ENCODE assay signal across 8 cellular contexts in genomic region chr4:55345980-55346850, GRCh38. TPM values are rescaled to one million over a fixed set of nuclear protein-coding genes. Genes with fewer than 3 reads are reported as not detected.
DNase-seq lines count a peak whose midpoint lies in the region; ATAC-seq lines count a peak whose summit lies in the region.

Gene SRD5A3 (plus strand): TSS chr4:55346242. CDS start chr4:55346337, 95 bp downstream.

- peak within 1 kb of the TSS; percentile 74 for H3K4me3 ChIP-seq in CD8-positive, alpha-beta memory T cell (ENCODE audit: low read length)

- H3K27ac Mint-ChIP-seq in CD8-positive, alpha-beta memory T cell: peak within 1 kb of the TSS; percentile 80 to 94 (median 90)
- H3K27ac Mint-ChIP-seq in activated CD8-positive, alpha-beta T cell treated with anti-CD3 and anti-CD28 coated beads, Interleukin-2, amount 10 ng/mL, durations not matched to agents 7 days and 5 days: peak within 1 kb of the TSS; percentile 88

- H3K9me3 ChIP-seq in CD8-positive, alpha-beta memory T cell (ENCODE audit: low read length): no peaks in the 10 kb centered on the region

- peaks cover 0 to 2% of the 10 kb centered on the region in 2 donors for H3K27me3 Mint-ChIP-seq in CD8-positive, alpha-beta memory T cell
- no peaks in the 10 kb centered on the region for H3K27me3 Mint-ChIP-seq in activated CD8-positive, alpha-beta T cell treated with anti-CD3 and anti-CD28 coated beads, Interleukin-2, amount 10 ng/mL, durations not matched to agents 7 days and 5 days (ENCODE audit: low read depth)

- POLR2A ChIA-PET in CD8-positive, alpha-beta memory T cell (lab: Charles Lee): interaction anchor here (0.5 to 1.2 kb wide), 2 partner anchors 39 to 200 kb away, joined by 3 to 10 read pairs; partner anchors contain the start of gene CLOCK
- POLR2A ChIA-PET in activated CD8-positive, alpha-beta T cell treated with anti-CD3 and anti-CD28 coated beads, Interleukin-2, amount 10 ng/mL, durations not matched to agents 7 days and 5 days (lab: Charles Lee): interaction anchor here (1.1 to 1.9 kb wide), 2 partner anchors 32 to 199 kb away, joined by 3 to 9 read pairs; no protein-coding TSS in a partner anchor

- H3K36me3 ChIP-seq in CD8-positive, alpha-beta memory T cell (ENCODE audit: insufficient read depth, low read length): no peaks in the 10 kb centered on the region

- no peaks in the 10 kb centered on the region for H3K27me3 ChIP-seq in CD8-positive, alpha-beta memory T cell (ENCODE audit: insufficient read depth, low read length, poor library complexity, severe bottlenecking)

- peak within 1 kb of the TSS; percentile 84 to 93 (median 88) for H3K4me3 Mint-ChIP-seq in CD8-positive, alpha-beta memory T cell
- peak within 1 kb of the TSS; percentile 84 for H3K4me3 Mint-ChIP-seq in activated CD8-positive, alpha-beta T cell treated with anti-CD3 and anti-CD28 coated beads, Interleukin-2, amount 10 ng/mL, durations not matched to agents 7 days and 5 days

- peaks cover 0 to 4% (median 0%) of the 10 kb centered on the region in 3 donors for H3K36me3 Mint-ChIP-seq in CD8-positive, alpha-beta memory T cell
- no peaks in the 10 kb centered on the region for H3K36me3 Mint-ChIP-seq in activated CD8-positive, alpha-beta T cell treated with anti-CD3 and anti-CD28 coated beads, Interleukin-2, amount 10 ng/mL, durations not matched to agents 7 days and 5 days (ENCODE audit: low read depth)

- CTCF ChIA-PET in CD8-positive, alpha-beta memory T cell (lab: Charles Lee): interaction anchor here (0.9 to 2.9 kb wide), 35 partner anchors 9 to 603 kb away, joined by 3 to 24 read pairs (median 4); partner anchors contain the start of genes EXOC1 and TMEM165
- CTCF ChIA-PET in activated CD8-positive, alpha-beta T cell treated with anti-CD3 and anti-CD28 coated beads, Interleukin-2, amount 10 ng/mL, durations not matched to agents 7 days and 5 days (lab: Charles Lee): interaction anchor here (0.7 to 2.6 kb wide), 46 partner anchors 9 to 1491 kb away, joined by 3 to 15 read pairs (median 4); partner anchors contain the start of genes CEP135 and TMEM165

- H3K4me1 Mint-ChIP-seq in CD8-positive, alpha-beta memory T cell: peaks cover 13 to 20% (median 20%) of the 10 kb centered on the region in 3 donors
- peaks cover 17% of the 10 kb centered on the region for H3K4me1 Mint-ChIP-seq in activated CD8-positive, alpha-beta T cell treated with anti-CD3 and anti-CD28 coated beads, Interleukin-2, amount 10 ng/mL, durations not matched to agents 7 days and 5 days (ENCODE audit: low read depth)

- H3K27ac ChIP-seq in CD8-positive, alpha-beta memory T cell (ENCODE audit: low read depth, low read length): peak within 1 kb of the TSS; percentile 80

- peak; percentile 91 for ATAC-seq in GM19372 (IDR thresholded peaks at IDR 0.05; ENCODE audit: low read depth, unreplicated experiment)
- peak; percentile 93 for ATAC-seq in HG03520 (IDR thresholded peaks at IDR 0.05; ENCODE audit: unreplicated experiment)
- ATAC-seq in activated CD8-positive, alpha-beta T cell treated with anti-CD3 and anti-CD28 coated beads, Interleukin-2, amount 10 ng/mL, durations not matched to agents 7 days and 5 days: peak; percentile 95

- H3K4me1 ChIP-seq in CD8-positive, alpha-beta memory T cell (ENCODE audit: insufficient read depth, low read length): peaks cover 8% of the 10 kb centered on the region

- peak; percentile 69 to 76 (median 75) for DNase-seq in CD8-positive, alpha-beta memory T cell
- peak; percentile 83 for DNase-seq in NCI-H82 (lab: John Stamatoyannopoulos, UW)
- DNase-seq in activated CD8-positive, alpha-beta T cell treated with anti-CD3 and anti-CD28 coated beads, Interleukin-2, amount 10 ng/mL, durations not matched to agents 7 days and 5 days: peak; percentile 82
- DNase-seq in effector CD8-positive, alpha-beta T cell (lab: John Stamatoyannopoulos, UW): peak; percentile 59
- DNase-seq in medulla oblongata (ENCODE audit: extremely low spot score): peak; percentile 88
- peak; percentile 58 for DNase-seq in stimulated activated CD8-positive, alpha-beta memory T cell treated with anti-CD3 and anti-CD28 coated beads, Interleukin-12 subunit alpha, Interleukin-12 subunit beta, amount 100 ng/mL, for 24 hours (ENCODE audit: extremely low read depth)

- H3K9me3 Mint-ChIP-seq in CD8-positive, alpha-beta memory T cell: no peaks in the 10 kb centered on the region
- H3K9me3 Mint-ChIP-seq in activated CD8-positive, alpha-beta T cell treated with anti-CD3 and anti-CD28 coated beads, Interleukin-2, amount 10 ng/mL, durations not matched to agents 7 days and 5 days (ENCODE audit: insufficient read depth): no peaks in the 10 kb centered on the region

RNA-seq across cellular contexts. Expression of gene SRD5A3, which starts in this region (rescaled TPM):
- total RNA-seq in CD8-positive, alpha-beta memory T cell: 10 to 100 TPM; 20.3 to 23.9 TPM
- polyA plus RNA-seq in CD8-positive, alpha-beta memory T cell: 17.4 TPM
- 1 to 10 TPM; 6.5 to 8.6 TPM for total RNA-seq in activated CD8-positive, alpha-beta T cell treated with anti-CD3 and anti-CD28 coated beads, Interleukin-2, amount 10 ng/mL, durations not matched to agents 7 days and 5 days

Comparison
In these comparisons a context has a peak if more than half of its experiments do, and no peak if none do; other contexts are left out.
1. Peak in every context shown above with its lines: DNase-seq, ATAC-seq, H3K4me3 ChIP-seq and H3K27ac ChIP-seq.